ENCODE assay signal across 20 cellular contexts in genomic region chr6:138543648-138544047, GRCh38. TPM values are rescaled to one million over a fixed set of nuclear protein-coding genes. Genes with fewer than 3 reads are reported as not detected.
A peak's percentile ranks its signal among the peaks of the same experiment; 100 is the strongest.
DNase-seq lines count a peak whose midpoint lies in the region; ATAC-seq and TF ChIP-seq lines count a peak whose summit lies in the region.
"Had no signal": no experiment of that assay in that cellular context is flagged by ENCODE, and none has a peak within 500 bp of the region (broad histone marks: within the 10 kb centered on the region; RNA-seq: fewer than 3 reads in every experiment).

No MANE protein-coding gene starts in this region.

- intact Hi-C loops in testis (cut with DNase I; ENCODE audit: low total_unique reads) = no loop called here
- intact Hi-C loops in naive thymus-derived CD4-positive, alpha-beta T cell (cut with micrococcal nuclease) = no loop called here

- H3K27me3 Mint-ChIP-seq in neural progenitor cell (ENCODE audit: insufficient read depth, low read depth) = no peaks in the 10 kb centered on the region
- no peaks in the 10 kb centered on the region for H3K27me3 Mint-ChIP-seq in GM23338 (ENCODE audit: insufficient read depth, low read depth, poor library complexity)
- peaks cover 4 to 29% (median 15%) of the 10 kb centered on the region in 5 donors for H3K27me3 Mint-ChIP-seq in naive thymus-derived CD4-positive, alpha-beta T cell

- H3K27me3 ChIP-seq in ACC112 (ENCODE audit: insufficient read depth, low read length) (no peaks in the 10 kb centered on the region), SJSA1 (replicated peaks) (no peaks in the 10 kb centered on the region), fibroblast of lung (ENCODE audit: control insufficient read depth, insufficient read depth, low read length) (no peaks in the 10 kb centered on the region), neural progenitor cell (no peaks in the 10 kb centered on the region), testis (no peaks in the 10 kb centered on the region), GM23338 (ENCODE audit: insufficient read depth) (no peaks in the 10 kb centered on the region)
- H3K27me3 ChIP-seq in naive thymus-derived CD4-positive, alpha-beta T cell (ENCODE audit: control insufficient read depth in 2 of 2, insufficient read depth in 2 of 2, low read length in 2 of 2) = no peaks in the 10 kb centered on the region
- H3K27me3 ChIP-seq: vagina had no signal

- H2AFZ ChIP-seq in ACC112 (ENCODE audit: low read length, unreplicated experiment) (no peak overlapping the region), fibroblast of lung (ENCODE audit: low read length) (no peak overlapping the region), neural progenitor cell (replicated peaks) (no peak overlapping the region), GM23338 (no peak overlapping the region)

- H3K79me2 ChIP-seq in ACC112 (ENCODE audit: control insufficient read depth, insufficient read depth, low read length, unreplicated experiment) (peaks cover 64% of the 10 kb centered on the region), fibroblast of lung (ENCODE audit: control insufficient read depth, insufficient read depth, low read length) (peaks cover 6% of the 10 kb centered on the region), neural progenitor cell (ENCODE audit: low read depth) (peaks cover 63% of the 10 kb centered on the region), GM23338 (replicated peaks; ENCODE audit: insufficient read depth) (peaks cover 48% of the 10 kb centered on the region)

- 67 to 69% methylated on average over 4 of the region's 4 CpGs for WGBS in testis, 2 donors

- ATAC-seq in HG03460 (IDR thresholded peaks at IDR 0.05; ENCODE audit: unreplicated experiment) (no peak), GM23338 (no peak)
- ATAC-seq in naive thymus-derived CD4-positive, alpha-beta T cell = no peak
- ATAC-seq: activated CD4-positive, CD25-positive, alpha-beta regulatory T cell treated with anti-CD3 and anti-CD28 coated beads, Interleukin-2, amount 50 U/mL, for 24 hours; stimulated activated naive B cell treated with anti-CD40 and anti-IgM and Interleukin-4, amounts not matched to agents 10 μg/mL and 1 μg/mL and 100 μg/mL, for 72 hours had no signal

- CTCF ChIA-PET in naive thymus-derived CD4-positive, alpha-beta T cell (lab: Charles Lee) = no interaction called here

- H3K36me3 Mint-ChIP-seq in neural progenitor cell = peaks cover 5% of the 10 kb centered on the region
- H3K36me3 Mint-ChIP-seq in GM23338 (ENCODE audit: low read depth) = no peaks in the 10 kb centered on the region
- H3K36me3 Mint-ChIP-seq in naive thymus-derived CD4-positive, alpha-beta T cell = no peaks in the 10 kb centered on the region
- H3K36me3 Mint-ChIP-seq: CD4-positive, CD25-positive, alpha-beta regulatory T cell; stimulated activated naive B cell treated with anti-CD40 and anti-IgM and Interleukin-4, amounts not matched to agents 10 μg/mL and 1 μg/mL and 100 μg/mL, for 72 hours had no signal

- H3K4me1 ChIP-seq in ACC112 (ENCODE audit: control insufficient read depth, insufficient read depth, low read length, unreplicated experiment) (peaks cover 68% of the 10 kb centered on the region), SJSA1 (replicated peaks) (peaks cover 77% of the 10 kb centered on the region), fibroblast of lung (ENCODE audit: control insufficient read depth, extremely low read depth, insufficient read depth, low read length) (peaks cover 34% of the 10 kb centered on the region), neural progenitor cell (peaks cover 30% of the 10 kb centered on the region), testis (no peaks in the 10 kb centered on the region), GM23338 (ENCODE audit: insufficient read depth) (peaks cover 53% of the 10 kb centered on the region)
- H3K4me1 ChIP-seq in naive thymus-derived CD4-positive, alpha-beta T cell (ENCODE audit: control insufficient read depth in 2 of 2, insufficient read depth in 2 of 2, low read length in 2 of 2) = no peaks in the 10 kb centered on the region

- no peak overlapping the region for H3K9ac ChIP-seq in fibroblast of lung (ENCODE audit: insufficient read depth, low read length)
- no peak overlapping the region for H3K9ac ChIP-seq in neural progenitor cell

- H3K9me3 ChIP-seq in SJSA1 (replicated peaks) (no peaks in the 10 kb centered on the region), fibroblast of lung (ENCODE audit: control insufficient read depth, insufficient read depth, low read depth, low read length) (no peaks in the 10 kb centered on the region), neural progenitor cell (ENCODE audit: low read depth) (no peaks in the 10 kb centered on the region), testis (no peaks in the 10 kb centered on the region)
- no peaks in the 10 kb centered on the region for H3K9me3 ChIP-seq in naive thymus-derived CD4-positive, alpha-beta T cell (ENCODE audit: control insufficient read depth in 2 of 3, low read length in 3 of 3)
- H3K9me3 ChIP-seq: HAP-1, vagina had no signal

- peak overlapping the region; percentile 80 for H3K27ac ChIP-seq in ACC112 (ENCODE audit: low read depth, low read length)
- H3K27ac ChIP-seq in SJSA1 = peak overlapping the region; percentile 68; the same call in 1 of the 2 replicates
- no peak overlapping the region for H3K27ac ChIP-seq in fibroblast of lung (ENCODE audit: insufficient read depth, low read length)
- no peak overlapping the region for H3K27ac ChIP-seq in neural progenitor cell
- H3K27ac ChIP-seq in testis = no peak overlapping the region
- no peak overlapping the region for H3K27ac ChIP-seq in GM23338 (ENCODE audit: low read depth)
- no peak overlapping the region for H3K27ac ChIP-seq in naive thymus-derived CD4-positive, alpha-beta T cell (ENCODE audit: low read depth, low read length)
- H3K27ac ChIP-seq: vagina had no signal

- H3K27ac Mint-ChIP-seq in neural progenitor cell (peak overlapping the region; percentile 16), GM23338 (no peak overlapping the region; the same call in 1 of the 2 replicates)
- H3K27ac Mint-ChIP-seq in naive thymus-derived CD4-positive, alpha-beta T cell = no peak overlapping the region
- H3K27ac Mint-ChIP-seq: activated T-helper 2 cell treated with anti-CD3 and anti-CD28 coated beads, Interferon-gamma antibody, Interleukin-2, Interleukin-4, amounts not matched to agents 10 μg/mL and 5 μg/mL and 100 μg/mL, durations not matched to agents 14 hours and 24 hours and 36 hours; CD4-positive, CD25-positive, alpha-beta regulatory T cell; dendritic cell treated with granulocyte-macrophage colony-stimulating factor and Interleukin-4, amounts not matched to agents 40 ng/mL and 50 ng/mL, for 4 days; stimulated activated naive B cell treated with anti-CD40 and anti-IgM and Interleukin-4, amounts not matched to agents 10 μg/mL and 1 μg/mL and 100 μg/mL, for 72 hours; T-helper 2 cell treated with Interferon-gamma antibody and Interleukin-4, amounts not matched to agents 5 μg/mL and 100 μg/mL, for 36 hours had no signal

- H3K36me3 ChIP-seq in ACC112 (ENCODE audit: insufficient read depth, low read length) (no peaks in the 10 kb centered on the region), SJSA1 (no peaks in the 10 kb centered on the region), fibroblast of lung (ENCODE audit: control insufficient read depth, insufficient read depth, low read length) (no peaks in the 10 kb centered on the region), neural progenitor cell (no peaks in the 10 kb centered on the region), testis (ENCODE audit: low read depth, missing control alignments) (no peaks in the 10 kb centered on the region), GM23338 (ENCODE audit: insufficient read depth) (no peaks in the 10 kb centered on the region)
- H3K36me3 ChIP-seq in naive thymus-derived CD4-positive, alpha-beta T cell (ENCODE audit: control insufficient read depth in 2 of 3, insufficient read depth in 3 of 3, low read length in 3 of 3) = no peaks in the 10 kb centered on the region
- H3K36me3 ChIP-seq: HAP-1, vagina had no signal

- no peaks in the 10 kb centered on the region for H3K9me2 ChIP-seq in GM23338 (ENCODE audit: insufficient read depth)

- H3K4me1 Mint-ChIP-seq in neural progenitor cell (peaks cover 61% of the 10 kb centered on the region), GM23338 (peaks cover 70% of the 10 kb centered on the region)
- H3K4me1 Mint-ChIP-seq in naive thymus-derived CD4-positive, alpha-beta T cell = peaks cover 0 to 9% (median 0%) of the 10 kb centered on the region in 7 donors
- H3K4me1 Mint-ChIP-seq: CD4-positive, CD25-positive, alpha-beta regulatory T cell had no signal

- H3K4me3 ChIP-seq in ACC112 (ENCODE audit: low read depth, low read length) (peak overlapping the region; percentile 68), SJSA1 (peak overlapping the region; percentile 30), fibroblast of lung (replicated peaks in 1 of 4; ENCODE audit: control extremely low read depth in 1 of 4, insufficient read depth in 1 of 4, low read depth in 3 of 4, low read length in 4 of 4) (peak overlapping the region in 1 of 4 experiments; percentile 56), neural progenitor cell (no peak overlapping the region), testis (no peak overlapping the region), GM23338 (no peak overlapping the region)
- no peak overlapping the region for H3K4me3 ChIP-seq in naive thymus-derived CD4-positive, alpha-beta T cell (ENCODE audit: low read length)
- H3K4me3 ChIP-seq: vagina had no signal

- H3F3A ChIP-seq in neural progenitor cell (ENCODE audit: low read depth) = peaks cover 12% of the 10 kb centered on the region
- H3F3A ChIP-seq in GM23338 (replicated peaks; ENCODE audit: low read depth) = no peaks in the 10 kb centered on the region

- DNase-seq in SJSA1 (ENCODE audit: low read depth in 1 of 2, low spot score in 2 of 2) = no peak
- DNase-seq in fibroblast of lung (ENCODE audit: low read depth in 2 of 2) = no peak
- no peak for DNase-seq in neural progenitor cell (ENCODE audit: low spot score)
- DNase-seq in testis = no peak
- DNase-seq in GM23338 (ENCODE audit: low spot score) = no peak
- no peak for DNase-seq in naive thymus-derived CD4-positive, alpha-beta T cell
- DNase-seq: CD4-positive, CD25-positive, alpha-beta regulatory T cell; DMS79; Karpas-422; NCI-H1417; NCI-H526 treated with DMSO at 0.1 percent for 48 hours; stimulated activated naive B cell treated with anti-CD40 and anti-IgM and Interleukin-4, amounts not matched to agents 10 μg/mL and 1 μg/mL and 100 μg/mL, for 72 hours had no signal

- TF ChIP-seq CTCF in fibroblast of lung (conservative IDR thresholded peaks at IDR 0.05 in 1 of 2, IDR thresholded peaks at IDR 0.05 in 1 of 2; ENCODE audit: low read depth in 1 of 2, low read length in 2 of 2) (no peak), neural progenitor cell (IDR thresholded peaks at IDR 0.05) (no peak), testis (IDR thresholded peaks at IDR 0.05) (no peak), GM23338 (conservative IDR thresholded peaks at IDR 0.05; ENCODE audit: low read depth in 2 of 2) (no peak)

- H3K4me3 Mint-ChIP-seq in neural progenitor cell (no peak overlapping the region), GM23338 (no peak overlapping the region)
- H3K4me3 Mint-ChIP-seq in naive thymus-derived CD4-positive, alpha-beta T cell = no peak overlapping the region
- H3K4me3 Mint-ChIP-seq: CD4-positive, CD25-positive, alpha-beta regulatory T cell; dendritic cell treated with granulocyte-macrophage colony-stimulating factor and Interleukin-4, amounts not matched to agents 40 ng/mL and 50 ng/mL, for 4 days; stimulated activated naive B cell treated with anti-CD40 and anti-IgM and Interleukin-4, amounts not matched to agents 10 μg/mL and 1 μg/mL and 100 μg/mL, for 72 hours; T-helper 2 cell treated with Interferon-gamma antibody and Interleukin-4, amounts not matched to agents 5 μg/mL and 100 μg/mL, for 36 hours had no signal

- TF ChIP-seq POLR2A in testis (IDR thresholded peaks at IDR 0.05) = no peak

- H3K9me3 Mint-ChIP-seq in neural progenitor cell (peaks cover 7% of the 10 kb centered on the region), GM23338 (no peaks in the 10 kb centered on the region)
- no peaks in the 10 kb centered on the region for H3K9me3 Mint-ChIP-seq in naive thymus-derived CD4-positive, alpha-beta T cell
- H3K9me3 Mint-ChIP-seq: activated T-helper 2 cell treated with anti-CD3 and anti-CD28 coated beads, Interferon-gamma antibody, Interleukin-2, Interleukin-4, amounts not matched to agents 10 μg/mL and 5 μg/mL and 100 μg/mL, durations not matched to agents 14 hours and 24 hours and 36 hours; dendritic cell treated with granulocyte-macrophage colony-stimulating factor and Interleukin-4, amounts not matched to agents 40 ng/mL and 50 ng/mL, for 4 days; stimulated activated naive B cell treated with anti-CD40 and anti-IgM and Interleukin-4, amounts not matched to agents 10 μg/mL and 1 μg/mL and 100 μg/mL, for 72 hours; T-helper 2 cell treated with Interferon-gamma antibody and Interleukin-4, amounts not matched to agents 5 μg/mL and 100 μg/mL, for 36 hours had no signal

- POLR2A ChIA-PET in naive thymus-derived CD4-positive, alpha-beta T cell (lab: Charles Lee) = no interaction called here

- H4K20me1 ChIP-seq in fibroblast of lung (ENCODE audit: control insufficient read depth, extremely low read depth, insufficient read depth, low read length) (no peaks in the 10 kb centered on the region), neural progenitor cell (ENCODE audit: low read depth) (peaks cover 16% of the 10 kb centered on the region), GM23338 (replicated peaks; ENCODE audit: insufficient read depth) (no peaks in the 10 kb centered on the region)

- H3K4me2 ChIP-seq in fibroblast of lung (ENCODE audit: extremely low read depth, insufficient read depth, low read length) = peak overlapping the region; percentile 56
- H3K4me2 ChIP-seq in neural progenitor cell = no peak overlapping the region
- no peak overlapping the region for H3K4me2 ChIP-seq in GM23338

RNA-seq across cellular contexts. Expression of gene NHSL1, which starts 44.4 kb away (rescaled TPM):
- total RNA-seq in SJSA1 (2014; rRNA removed; shearing (Covaris generic)) = 6.6 and 13.9 TPM in 2 replicates
- total RNA-seq in fibroblast of lung (10.0 and 10.6 TPM in 2 replicates), neural progenitor cell (ENCODE audit: low replicate concordance) (7.7 and 12.1 TPM in 2 replicates), testis (1 to 10 TPM; 2.5 to 2.6 TPM)
- polyA plus RNA-seq in fibroblast of lung (9.5 and 19.5 TPM in 2 replicates), testis (ENCODE audit: insufficient read depth, low read depth, low replicate concordance) (2.7 TPM), GM23338 (2016; fragmentation: Nextera tagmentation; extraction: Ambion mirVana) (10.5 and 11.2 TPM in 2 replicates)
- 7.6 and 9.5 TPM in 2 replicates for polyA plus RNA-seq in fibroblast of lung (2012)
- polyA minus RNA-seq in fibroblast of lung (ENCODE audit: low replicate concordance) = 40.6 and 42.8 TPM in 2 replicates
- 21.2 and 24.5 TPM in 2 replicates for total RNA-seq in GM23338 (2014; rRNA removed; shearing (Covaris generic))
- 1 to 10 TPM in 2 of 5 experiments, under 1 TPM in 3; 0.13 to 1.2 (median 0.56) TPM for total RNA-seq in naive thymus-derived CD4-positive, alpha-beta T cell
- polyA plus RNA-seq in naive thymus-derived CD4-positive, alpha-beta T cell = under 1 TPM in 1 of 2 donors, not detected in 1; 0.05 TPM
- total RNA-seq: CD4-positive, CD25-positive, alpha-beta regulatory T cell had no signal

Comparison
In these comparisons a context has a peak if more than half of its experiments do, and no peak if none do; other contexts are left out.
1. H3K27ac ChIP-seq: peak in ACC112 (single experiment) and SJSA1 (single experiment); none in fibroblast of lung (single experiment), neural progenitor cell (single experiment), testis (0 of 2), GM23338 (single experiment) and naive thymus-derived CD4-positive, alpha-beta T cell (single experiment).
2. H3K4me3 ChIP-seq: peak in ACC112 (single experiment) and SJSA1 (single experiment); none in neural progenitor cell (single experiment), testis (0 of 2), GM23338 (single experiment) and naive thymus-derived CD4-positive, alpha-beta T cell (single experiment).